Comparison of ENCODE assay signal across 2 cellular contexts in the genomic region with DNA sequence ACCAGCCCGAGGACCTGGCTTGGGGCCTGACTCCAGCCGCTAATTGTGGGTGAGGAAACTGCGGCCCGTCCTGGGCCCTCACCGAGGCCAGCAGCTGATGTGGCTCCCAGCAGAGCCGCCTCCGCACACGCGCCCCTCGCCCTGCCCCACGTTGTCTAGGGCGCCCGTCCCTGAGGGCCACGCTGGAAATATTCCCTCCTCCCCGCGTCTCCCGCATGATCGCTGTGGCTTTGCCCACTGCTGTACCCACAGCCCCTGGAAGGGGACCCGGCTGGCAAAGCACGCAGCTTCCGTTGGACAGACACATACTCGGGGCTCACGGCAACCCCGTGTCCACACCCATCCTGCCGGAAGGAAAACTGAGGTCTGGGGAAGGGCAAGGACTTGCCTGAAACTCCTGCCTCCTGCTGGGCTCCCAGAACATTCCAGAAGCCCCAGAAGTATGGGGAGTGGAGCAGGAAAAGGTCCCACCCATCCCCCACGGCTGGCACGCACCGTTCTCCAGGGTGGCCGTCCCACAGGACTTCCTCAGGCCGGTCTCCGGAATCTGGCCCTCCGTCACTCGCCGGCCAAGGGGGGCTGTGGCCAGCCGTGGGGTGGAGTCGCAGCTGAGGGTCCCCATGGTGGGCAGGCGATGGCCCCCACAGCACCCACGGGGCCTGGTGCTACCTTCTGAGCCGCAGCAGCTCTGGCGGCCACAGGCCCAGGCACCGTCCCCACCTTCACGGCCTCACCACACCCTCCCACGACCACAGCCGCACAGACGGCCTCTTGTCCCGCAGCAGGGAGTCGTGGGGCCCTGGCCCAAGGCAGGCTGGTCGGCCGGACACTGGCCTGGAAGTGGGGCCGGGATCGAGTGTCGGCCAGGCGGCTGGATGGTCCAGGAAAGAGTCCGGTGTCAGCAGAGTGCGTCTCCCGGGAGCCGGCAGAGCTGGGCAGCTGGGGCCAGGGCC.
TF ChIP-seq lines count a peak whose summit lies in the region.

No MANE protein-coding gene starts in this region.

TF ChIP-seq in HEK293, 187 proteins besides CTCF, POLR2A, EP300 and RAD21:
- TF ChIP-seq ZNF76 (tag by site-specific recombination; IDR thresholded peaks at IDR 0.05; ENCODE audit: borderline replicate concordance, low read depth) (no peak), ZBTB8A (tag by site-specific recombination; IDR thresholded peaks at IDR 0.05) (no peak), GLIS1 (tag by site-specific recombination; IDR thresholded peaks at IDR 0.05) (no peak), ZFP3 (tag by site-specific recombination; IDR thresholded peaks at IDR 0.05; ENCODE audit: low read depth) (no peak)
- TF ChIP-seq, protein P1, sequence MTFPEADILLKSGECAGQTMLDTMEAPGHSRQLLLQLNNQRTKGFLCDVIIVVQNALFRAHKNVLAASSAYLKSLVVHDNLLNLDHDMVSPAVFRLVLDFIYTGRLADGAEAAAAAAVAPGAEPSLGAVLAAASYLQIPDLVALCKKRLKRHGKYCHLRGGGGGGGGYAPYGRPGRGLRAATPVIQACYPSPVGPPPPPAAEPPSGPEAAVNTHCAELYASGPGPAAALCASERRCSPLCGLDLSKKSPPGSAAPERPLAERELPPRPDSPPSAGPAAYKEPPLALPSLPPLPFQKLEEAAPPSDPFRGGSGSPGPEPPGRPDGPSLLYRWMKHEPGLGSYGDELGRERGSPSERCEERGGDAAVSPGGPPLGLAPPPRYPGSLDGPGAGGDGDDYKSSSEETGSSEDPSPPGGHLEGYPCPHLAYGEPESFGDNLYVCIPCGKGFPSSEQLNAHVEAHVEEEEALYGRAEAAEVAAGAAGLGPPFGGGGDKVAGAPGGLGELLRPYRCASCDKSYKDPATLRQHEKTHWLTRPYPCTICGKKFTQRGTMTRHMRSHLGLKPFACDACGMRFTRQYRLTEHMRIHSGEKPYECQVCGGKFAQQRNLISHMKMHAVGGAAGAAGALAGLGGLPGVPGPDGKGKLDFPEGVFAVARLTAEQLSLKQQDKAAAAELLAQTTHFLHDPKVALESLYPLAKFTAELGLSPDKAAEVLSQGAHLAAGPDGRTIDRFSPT (tag by site-specific recombination; IDR thresholded peaks at IDR 0.05), result 0 out of 2 replicates have a peak, but pooled peaks have one; percentile 26

TF ChIP-seq in H1, 55 proteins besides CTCF, POLR2A, EP300 and RAD21:
- TF ChIP-seq, protein P2, sequence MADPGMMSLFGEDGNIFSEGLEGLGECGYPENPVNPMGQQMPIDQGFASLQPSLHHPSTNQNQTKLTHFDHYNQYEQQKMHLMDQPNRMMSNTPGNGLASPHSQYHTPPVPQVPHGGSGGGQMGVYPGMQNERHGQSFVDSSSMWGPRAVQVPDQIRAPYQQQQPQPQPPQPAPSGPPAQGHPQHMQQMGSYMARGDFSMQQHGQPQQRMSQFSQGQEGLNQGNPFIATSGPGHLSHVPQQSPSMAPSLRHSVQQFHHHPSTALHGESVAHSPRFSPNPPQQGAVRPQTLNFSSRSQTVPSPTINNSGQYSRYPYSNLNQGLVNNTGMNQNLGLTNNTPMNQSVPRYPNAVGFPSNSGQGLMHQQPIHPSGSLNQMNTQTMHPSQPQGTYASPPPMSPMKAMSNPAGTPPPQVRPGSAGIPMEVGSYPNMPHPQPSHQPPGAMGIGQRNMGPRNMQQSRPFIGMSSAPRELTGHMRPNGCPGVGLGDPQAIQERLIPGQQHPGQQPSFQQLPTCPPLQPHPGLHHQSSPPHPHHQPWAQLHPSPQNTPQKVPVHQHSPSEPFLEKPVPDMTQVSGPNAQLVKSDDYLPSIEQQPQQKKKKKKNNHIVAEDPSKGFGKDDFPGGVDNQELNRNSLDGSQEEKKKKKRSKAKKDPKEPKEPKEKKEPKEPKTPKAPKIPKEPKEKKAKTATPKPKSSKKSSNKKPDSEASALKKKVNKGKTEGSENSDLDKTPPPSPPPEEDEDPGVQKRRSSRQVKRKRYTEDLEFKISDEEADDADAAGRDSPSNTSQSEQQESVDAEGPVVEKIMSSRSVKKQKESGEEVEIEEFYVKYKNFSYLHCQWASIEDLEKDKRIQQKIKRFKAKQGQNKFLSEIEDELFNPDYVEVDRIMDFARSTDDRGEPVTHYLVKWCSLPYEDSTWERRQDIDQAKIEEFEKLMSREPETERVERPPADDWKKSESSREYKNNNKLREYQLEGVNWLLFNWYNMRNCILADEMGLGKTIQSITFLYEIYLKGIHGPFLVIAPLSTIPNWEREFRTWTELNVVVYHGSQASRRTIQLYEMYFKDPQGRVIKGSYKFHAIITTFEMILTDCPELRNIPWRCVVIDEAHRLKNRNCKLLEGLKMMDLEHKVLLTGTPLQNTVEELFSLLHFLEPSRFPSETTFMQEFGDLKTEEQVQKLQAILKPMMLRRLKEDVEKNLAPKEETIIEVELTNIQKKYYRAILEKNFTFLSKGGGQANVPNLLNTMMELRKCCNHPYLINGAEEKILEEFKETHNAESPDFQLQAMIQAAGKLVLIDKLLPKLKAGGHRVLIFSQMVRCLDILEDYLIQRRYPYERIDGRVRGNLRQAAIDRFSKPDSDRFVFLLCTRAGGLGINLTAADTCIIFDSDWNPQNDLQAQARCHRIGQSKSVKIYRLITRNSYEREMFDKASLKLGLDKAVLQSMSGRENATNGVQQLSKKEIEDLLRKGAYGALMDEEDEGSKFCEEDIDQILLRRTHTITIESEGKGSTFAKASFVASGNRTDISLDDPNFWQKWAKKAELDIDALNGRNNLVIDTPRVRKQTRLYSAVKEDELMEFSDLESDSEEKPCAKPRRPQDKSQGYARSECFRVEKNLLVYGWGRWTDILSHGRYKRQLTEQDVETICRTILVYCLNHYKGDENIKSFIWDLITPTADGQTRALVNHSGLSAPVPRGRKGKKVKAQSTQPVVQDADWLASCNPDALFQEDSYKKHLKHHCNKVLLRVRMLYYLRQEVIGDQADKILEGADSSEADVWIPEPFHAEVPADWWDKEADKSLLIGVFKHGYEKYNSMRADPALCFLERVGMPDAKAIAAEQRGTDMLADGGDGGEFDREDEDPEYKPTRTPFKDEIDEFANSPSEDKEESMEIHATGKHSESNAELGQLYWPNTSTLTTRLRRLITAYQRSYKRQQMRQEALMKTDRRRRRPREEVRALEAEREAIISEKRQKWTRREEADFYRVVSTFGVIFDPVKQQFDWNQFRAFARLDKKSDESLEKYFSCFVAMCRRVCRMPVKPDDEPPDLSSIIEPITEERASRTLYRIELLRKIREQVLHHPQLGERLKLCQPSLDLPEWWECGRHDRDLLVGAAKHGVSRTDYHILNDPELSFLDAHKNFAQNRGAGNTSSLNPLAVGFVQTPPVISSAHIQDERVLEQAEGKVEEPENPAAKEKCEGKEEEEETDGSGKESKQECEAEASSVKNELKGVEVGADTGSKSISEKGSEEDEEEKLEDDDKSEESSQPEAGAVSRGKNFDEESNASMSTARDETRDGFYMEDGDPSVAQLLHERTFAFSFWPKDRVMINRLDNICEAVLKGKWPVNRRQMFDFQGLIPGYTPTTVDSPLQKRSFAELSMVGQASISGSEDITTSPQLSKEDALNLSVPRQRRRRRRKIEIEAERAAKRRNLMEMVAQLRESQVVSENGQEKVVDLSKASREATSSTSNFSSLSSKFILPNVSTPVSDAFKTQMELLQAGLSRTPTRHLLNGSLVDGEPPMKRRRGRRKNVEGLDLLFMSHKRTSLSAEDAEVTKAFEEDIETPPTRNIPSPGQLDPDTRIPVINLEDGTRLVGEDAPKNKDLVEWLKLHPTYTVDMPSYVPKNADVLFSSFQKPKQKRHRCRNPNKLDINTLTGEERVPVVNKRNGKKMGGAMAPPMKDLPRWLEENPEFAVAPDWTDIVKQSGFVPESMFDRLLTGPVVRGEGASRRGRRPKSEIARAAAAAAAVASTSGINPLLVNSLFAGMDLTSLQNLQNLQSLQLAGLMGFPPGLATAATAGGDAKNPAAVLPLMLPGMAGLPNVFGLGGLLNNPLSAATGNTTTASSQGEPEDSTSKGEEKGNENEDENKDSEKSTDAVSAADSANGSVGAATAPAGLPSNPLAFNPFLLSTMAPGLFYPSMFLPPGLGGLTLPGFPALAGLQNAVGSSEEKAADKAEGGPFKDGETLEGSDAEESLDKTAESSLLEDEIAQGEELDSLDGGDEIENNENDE (IDR thresholded peaks at IDR 0.05; ENCODE audit: insufficient replicate concordance, low read length), result no peak
